Comparison of ENCODE assay signal across 11 cellular contexts in the genomic region with DNA sequence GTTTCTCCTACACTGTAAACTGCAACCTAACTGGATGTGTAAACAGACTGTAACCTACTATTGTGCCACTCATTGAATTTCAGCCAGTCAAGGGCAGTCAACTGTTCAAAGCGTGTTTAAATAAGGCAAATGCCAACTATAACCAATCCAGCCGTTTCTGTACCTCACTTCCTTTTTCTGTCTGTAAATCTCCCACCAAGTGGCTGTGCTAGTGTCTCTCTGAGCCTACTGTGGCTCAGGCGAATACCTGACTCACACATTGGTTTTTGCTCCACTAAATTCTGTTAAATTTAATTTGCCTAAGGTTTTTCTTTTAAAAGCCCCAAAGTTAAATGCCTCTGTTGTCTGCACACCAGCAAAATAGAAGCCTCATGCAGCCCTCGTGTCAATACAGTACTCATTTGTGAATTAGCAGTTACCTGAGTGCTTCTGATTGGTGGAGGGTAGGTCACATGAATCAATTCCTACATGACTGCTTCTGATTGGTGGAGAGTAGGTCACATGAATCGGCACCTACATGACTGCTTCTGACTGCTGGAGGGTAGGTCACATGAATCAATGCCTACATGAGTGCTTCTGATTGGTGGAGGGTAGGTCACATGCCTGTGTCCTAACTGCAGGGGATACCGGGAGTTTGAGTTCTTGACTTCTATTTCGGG. TPM values are rescaled to one million over a fixed set of nuclear protein-coding genes. Genes with fewer than 3 reads are reported as not detected.
DNase-seq lines count a peak whose midpoint lies in the region; ATAC-seq, FAIRE-seq and TF ChIP-seq lines count a peak whose summit lies in the region.
"Had no signal": no experiment of that assay in that cellular context is flagged by ENCODE, and none has a peak within 500 bp of the region (broad histone marks: within the 10 kb centered on the region; RNA-seq: fewer than 3 reads in every experiment).

No MANE protein-coding gene starts in this region.

- peak in 3 of 4 donors; percentile 36 to 39 (median 38) for ATAC-seq in pancreas

- TF ChIP-seq EP300 in ovary (IDR thresholded peaks at IDR 0.05) (no peak), tibial nerve (IDR thresholded peaks at IDR 0.05) (no peak)

- H3K9me3 ChIP-seq in pancreas (no peaks in the 10 kb centered on the region), ovary (no peaks in the 10 kb centered on the region), smooth muscle cell (replicated peaks; ENCODE audit: low read depth) (no peaks in the 10 kb centered on the region), tibial nerve (no peaks in the 10 kb centered on the region)

- H2AFZ ChIP-seq in smooth muscle cell (ENCODE audit: low read depth), result no peak overlapping the region
- H2AFZ ChIP-seq: GM23248 had no signal

- DNase-seq in SIG-M5 treated with dmso at 0.1 percent for 504 hours (lab: John Stamatoyannopoulos, UW; ENCODE audit: unreplicated experiment), result peak; percentile 55
- DNase-seq in SIG-M5 (lab: John Stamatoyannopoulos, UW), result no peak
- DNase-seq in NB4 (ENCODE audit: low read depth), result peak; percentile 32
- DNase-seq in activated CD4-positive, alpha-beta memory T cell treated with anti-CD3 and anti-CD28 coated beads for 36 hours, result peak; percentile 55
- no peak for DNase-seq in pancreas
- DNase-seq in ovary, result no peak
- DNase-seq in smooth muscle cell (lab: John Stamatoyannopoulos, UW; ENCODE audit: unreplicated experiment), result no peak
- no peak for DNase-seq in tibial nerve (ENCODE audit: low spot score in 2 of 2)
- DNase-seq: GM23248 had no signal

- no peaks in the 10 kb centered on the region for H3K79me2 ChIP-seq in smooth muscle cell (ENCODE audit: low read depth)

- H3K9me3 Mint-ChIP-seq in activated CD4-positive, alpha-beta memory T cell treated with anti-CD3 and anti-CD28 coated beads for 36 hours, result peaks cover 3% of the 10 kb centered on the region
- H3K9me3 Mint-ChIP-seq: mesothelial cell of epicardium had no signal

- intact Hi-C loops in activated CD4-positive, alpha-beta memory T cell treated with anti-CD3 and anti-CD28 coated beads for 36 hours (cut with micrococcal nuclease), result no loop called here
- intact Hi-C loops in pancreas (cut with DNase I), result no loop called here
- intact Hi-C loops in ovary (cut with DNase I), result no loop called here

- no peaks in the 10 kb centered on the region for H3K36me3 ChIP-seq in pancreas
- no peaks in the 10 kb centered on the region for H3K36me3 ChIP-seq in ovary
- H3K36me3 ChIP-seq in smooth muscle cell (ENCODE audit: low read depth), result no peaks in the 10 kb centered on the region
- H3K36me3 ChIP-seq in tibial nerve, result no peaks in the 10 kb centered on the region

- 61 to 67% methylated on average over 7 of the region's 7 CpGs for WGBS in pancreas, 2 donors
- 77 to 83% (median 82%) methylated on average over 7 of the region's 7 CpGs for WGBS in ovary, 3 donors
- 88% methylated on average over 7 of the region's 7 CpGs for WGBS in smooth muscle cell (ENCODE audit: low lambda C conversion rate)
- WGBS in tibial nerve, 2 donors, result 85% methylated on average over 7 of the region's 7 CpGs

- H3K4me3 ChIP-seq in NB4 (ENCODE audit: low read depth, low read length) (no peak overlapping the region), pancreas (no peak overlapping the region), ovary (no peak overlapping the region), smooth muscle cell (no peak overlapping the region), tibial nerve (no peak overlapping the region)
- H3K4me3 ChIP-seq: GM23248 had no signal

- H3K27me3 Mint-ChIP-seq in activated CD4-positive, alpha-beta memory T cell treated with anti-CD3 and anti-CD28 coated beads for 36 hours, result no peaks in the 10 kb centered on the region

- CTCF ChIA-PET in activated CD4-positive, alpha-beta memory T cell treated with anti-CD3 and anti-CD28 coated beads for 36 hours (lab: Charles Lee), result interaction anchor here (3.3 to 3.6 kb wide), 2 partner anchors 20 to 34 kb away, joined by 13 to 47 read pairs; a partner anchor contains a TSS

- no peak for TF ChIP-seq POLR2A in NB4 (IDR thresholded peaks at IDR 0.05; ENCODE audit: extremely low read depth, insufficient read length)
- no peak for TF ChIP-seq POLR2A in ovary (IDR thresholded peaks at IDR 0.05)
- no peak for TF ChIP-seq POLR2A in tibial nerve (IDR thresholded peaks at IDR 0.05)

- TF ChIP-seq CTCF in NB4 (IDR thresholded peaks at IDR 0.05; ENCODE audit: low read depth, low read length), result no peak
- TF ChIP-seq CTCF in pancreas (IDR thresholded peaks at IDR 0.05), result no peak
- TF ChIP-seq CTCF in ovary (IDR thresholded peaks at IDR 0.05), result no peak
- no peak for TF ChIP-seq CTCF in smooth muscle cell (IDR thresholded peaks at IDR 0.05; ENCODE audit: borderline replicate concordance, insufficient read depth, poor library complexity, severe bottlenecking)
- no peak for TF ChIP-seq CTCF in tibial nerve (IDR thresholded peaks at IDR 0.05)

- peaks cover 62% of the 10 kb centered on the region for H3K4me1 Mint-ChIP-seq in activated CD4-positive, alpha-beta memory T cell treated with anti-CD3 and anti-CD28 coated beads for 36 hours (ENCODE audit: low read depth)

- no peaks in the 10 kb centered on the region for H3K27me3 ChIP-seq in pancreas
- H3K27me3 ChIP-seq in ovary, result no peaks in the 10 kb centered on the region
- no peaks in the 10 kb centered on the region for H3K27me3 ChIP-seq in smooth muscle cell (ENCODE audit: low read depth)
- no peaks in the 10 kb centered on the region for H3K27me3 ChIP-seq in tibial nerve

- H4K20me1 ChIP-seq in smooth muscle cell (ENCODE audit: low read depth), result no peaks in the 10 kb centered on the region

- H3F3A ChIP-seq in smooth muscle cell (ENCODE audit: low read depth), result no peaks in the 10 kb centered on the region

- POLR2A ChIA-PET in activated CD4-positive, alpha-beta memory T cell treated with anti-CD3 and anti-CD28 coated beads for 36 hours (lab: Charles Lee), result interaction anchor here (1.2 to 2.8 kb wide), 2 partner anchors 19 to 34 kb away, joined by 3 to 62 read pairs; a partner anchor contains a TSS

- H3K4me3 Mint-ChIP-seq in activated CD4-positive, alpha-beta memory T cell treated with anti-CD3 and anti-CD28 coated beads for 36 hours, result peak overlapping the region; percentile 38
- H3K4me3 Mint-ChIP-seq: mesothelial cell of epicardium had no signal

- H3K36me3 Mint-ChIP-seq in activated CD4-positive, alpha-beta memory T cell treated with anti-CD3 and anti-CD28 coated beads for 36 hours, result peaks cover 6% of the 10 kb centered on the region
- H3K36me3 Mint-ChIP-seq: mesothelial cell of epicardium had no signal

- H3K27ac Mint-ChIP-seq in activated CD4-positive, alpha-beta memory T cell treated with anti-CD3 and anti-CD28 coated beads for 36 hours, result peak overlapping the region; percentile 77
- H3K27ac Mint-ChIP-seq: mesothelial cell of epicardium had no signal

- H3K4me2 ChIP-seq in smooth muscle cell, result no peak overlapping the region

- no peak overlapping the region for H3K9ac ChIP-seq in smooth muscle cell (ENCODE audit: low read depth)
- H3K9ac ChIP-seq: GM23248 had no signal

- H3K27ac ChIP-seq in pancreas (no peak overlapping the region), ovary (no peak overlapping the region), smooth muscle cell (ENCODE audit: low read depth) (no peak overlapping the region), tibial nerve (no peak overlapping the region)
- H3K27ac ChIP-seq: GM23248 had no signal

- FAIRE-seq in pancreas (lab: Jason Lieb, UNC), result no peak

- H3K4me1 ChIP-seq in pancreas, result no peaks in the 10 kb centered on the region
- no peaks in the 10 kb centered on the region for H3K4me1 ChIP-seq in ovary (ENCODE audit: insufficient read depth)
- H3K4me1 ChIP-seq in smooth muscle cell (ENCODE audit: low read depth), result no peaks in the 10 kb centered on the region
- H3K4me1 ChIP-seq in tibial nerve, result peaks cover 0 to 23% (median 8%) of the 10 kb centered on the region in 4 donors

RNA-seq across cellular contexts. Expression of a gene that starts 31.1 kb away (rescaled TPM):
- 100 to 1,000 TPM; 137 to 145 TPM for total RNA-seq in activated CD4-positive, alpha-beta memory T cell treated with anti-CD3 and anti-CD28 coated beads for 36 hours
- total RNA-seq in pancreas, result under 1 TPM in 3 of 6 donors, not detected in 3; 0.09 to 0.82 (median 0.09) TPM
- under 1 TPM; 0.07 to 0.08 TPM for polyA plus RNA-seq in pancreas
- 1 to 10 TPM in 2 of 7 donors, under 1 TPM in 3, not detected in 2; 0.23 to 2.5 (median 0.37) TPM for total RNA-seq in ovary
- polyA plus RNA-seq in ovary, result under 1 TPM; 0.18 to 0.60 TPM
- total RNA-seq in smooth muscle cell, result not detected in 2 replicates
- polyA plus RNA-seq in smooth muscle cell, result not detected in 2 replicates
- total RNA-seq in tibial nerve, result 1 to 10 TPM in 1 of 4 donors, not detected in 3; 1.5 TPM
- total RNA-seq: chondrocyte, GM23248 had no signal

RNA-seq across cellular contexts. Expression of a gene that starts 51.2 kb away (rescaled TPM):
- total RNA-seq in activated CD4-positive, alpha-beta memory T cell treated with anti-CD3 and anti-CD28 coated beads for 36 hours, result 100 to 1,000 TPM; 103 to 104 TPM
- 10 to 100 TPM; 21.7 to 48.5 (median 35.4) TPM for total RNA-seq in pancreas
- polyA plus RNA-seq in pancreas, result 10 to 100 TPM; 29.0 to 55.8 TPM
- 100 to 1,000 TPM in 5 of 7 donors, 10 to 100 TPM in 2; 80.2 to 129 (median 112) TPM for total RNA-seq in ovary
- polyA plus RNA-seq in ovary, result 100 to 1,000 TPM; 109 to 158 TPM
- total RNA-seq in smooth muscle cell, result 87.5 and 95.9 TPM in 2 replicates
- 101 and 115 TPM in 2 replicates for polyA plus RNA-seq in smooth muscle cell
- 100 to 1,000 TPM in 1 of 4 donors, 10 to 100 TPM in 3; 67.2 to 113 (median 95.1) TPM for total RNA-seq in tibial nerve

Comparison
In these comparisons a context has a peak if more than half of its experiments do, and no peak if none do; other contexts are left out.
1. DNase-seq: peak in SIG-M5 treated with dmso at 0.1 percent for 504 hours (single experiment), NB4 (single experiment) and activated CD4-positive, alpha-beta memory T cell treated with anti-CD3 and anti-CD28 coated beads for 36 hours (single experiment); none in SIG-M5 (single experiment), pancreas (0 of 6), ovary (0 of 5), smooth muscle cell (single experiment) and tibial nerve (0 of 2).
2. RNA of a gene that starts 31.1 kb away (total RNA-seq): 137 to 145 TPM in activated CD4-positive, alpha-beta memory T cell treated with anti-CD3 and anti-CD28 coated beads for 36 hours; 0.23 to 2.5 TPM in ovary, 0.09 to 0.82 TPM in pancreas, not detected in smooth muscle cell and 1.5 TPM in tibial nerve; every median in the first group is over 10 times any median in the second.